26 cellular contexts compared by ENCODE assay signal in genomic region chr3:140338916-140339315, GRCh38.
DNase-seq lines count a peak whose midpoint lies in the region; ATAC-seq, FAIRE-seq and TF ChIP-seq lines count a peak whose summit lies in the region.
"Had no signal": no experiment of that assay in that cellular context is flagged by ENCODE, and none has a peak within 500 bp of the region (broad histone marks: within the 10 kb centered on the region; RNA-seq: fewer than 3 reads in every experiment).

No MANE protein-coding gene starts in this region.

- H2BK5ac ChIP-seq in H1 (ENCODE audit: low read depth, low read length): 0 out of 2 replicates have a peak overlapping the region, but pooled peaks have one; percentile 22
- H2BK5ac ChIP-seq in trophoblast cell (ENCODE audit: low read depth, low read length, poor library complexity): no peak overlapping the region

- no peak for FAIRE-seq in H1 (lab: Jason Lieb, UNC)
- FAIRE-seq: A549, D721Med, G401.6, GM12891, GM18507 had no signal

- peak overlapping the region; percentile 93 for H4K91ac ChIP-seq in H1 (replicated peaks; ENCODE audit: insufficient read length, low read length)
- no peak overlapping the region for H4K91ac ChIP-seq in trophoblast cell (ENCODE audit: low read depth, low read length)

- H3K79me1 ChIP-seq in H1 (ENCODE audit: low read depth, low read length) (no peaks in the 10 kb centered on the region), trophoblast cell (ENCODE audit: low read length) (no peaks in the 10 kb centered on the region)

- H3K14ac ChIP-seq in H1 (ENCODE audit: insufficient read length) (no peak overlapping the region), trophoblast cell (ENCODE audit: low read length) (no peak overlapping the region)

- H3K36me3 ChIP-seq in H1 (ENCODE audit: control insufficient read depth in 2 of 4, insufficient read depth in 4 of 4, low read length in 3 of 4) (no peaks in the 10 kb centered on the region), trophoblast cell (ENCODE audit: control insufficient read depth in 1 of 2, insufficient read depth in 2 of 2, low read length in 2 of 2) (peaks cover 0 to 3% of the 10 kb centered on the region in 2 experiments)
- H3K36me3 ChIP-seq: BLaER1 treated with 17β-estradiol and CSF1 and Interleukin-3, amounts not matched to agents 10 nM and 100 nM had no signal

- H2BK15ac ChIP-seq in H1 (ENCODE audit: low read length): no peak overlapping the region

- H4K12ac ChIP-seq in trophoblast cell (ENCODE audit: low read depth, low read length): no peak overlapping the region

- H3K23ac ChIP-seq in H1 (ENCODE audit: insufficient read length) (no peak overlapping the region), trophoblast cell (ENCODE audit: low read length) (no peak overlapping the region)

- H3K79me2 ChIP-seq in H1 (ENCODE audit: control insufficient read depth in 1 of 2, insufficient read depth in 2 of 2, low read length in 2 of 2) (no peaks in the 10 kb centered on the region), trophoblast cell (ENCODE audit: control insufficient read depth, insufficient read depth, low read length, poor library complexity) (no peaks in the 10 kb centered on the region)

- H2BK12ac ChIP-seq in H1 (ENCODE audit: low read depth, low read length) (peak overlapping the region; percentile 91; the same call in 1 of the 2 replicates), trophoblast cell (ENCODE audit: low read length) (no peak overlapping the region)

- H3K4me2 ChIP-seq in H1 (ENCODE audit: insufficient read depth in 1 of 2, low read depth in 2 of 2, low read length in 2 of 2): no peak overlapping the region
- H3K4me2 ChIP-seq in trophoblast cell (ENCODE audit: low read length): no peak overlapping the region
- H3K4me2 ChIP-seq: A549; BLaER1 treated with 17β-estradiol and CSF1 and Interleukin-3, amounts not matched to agents 10 nM and 100 nM had no signal

- H4K5ac ChIP-seq in H1 (ENCODE audit: insufficient read length, low read depth, low read length): no peak overlapping the region

- TF ChIP-seq RAD21 in H1 (IDR thresholded peaks at IDR 0.05 in 1 of 2, conservative IDR thresholded peaks at IDR 0.05 in 1 of 2; ENCODE audit: low read depth in 2 of 2, low read length in 2 of 2): no peak

- H3K4me1 ChIP-seq in H1 (replicated peaks in 1 of 4; ENCODE audit: control insufficient read depth in 3 of 4, insufficient read depth in 4 of 4, low read length in 3 of 4) (peaks cover 5 to 16% (median 15%) of the 10 kb centered on the region in 4 experiments), trophoblast cell (ENCODE audit: control insufficient read depth in 1 of 2, insufficient read depth in 2 of 2, low read length in 2 of 2) (no peaks in the 10 kb centered on the region)
- H3K4me1 ChIP-seq: A549; BLaER1 treated with 17β-estradiol and CSF1 and Interleukin-3, amounts not matched to agents 10 nM and 100 nM; Caco-2 had no signal

- no peaks in the 10 kb centered on the region for H3K23me2 ChIP-seq in H1 (ENCODE audit: low read depth, low read length)

- H2AK5ac ChIP-seq in H1 (ENCODE audit: low read depth, low read length): no peak overlapping the region
- no peak overlapping the region for H2AK5ac ChIP-seq in trophoblast cell (ENCODE audit: low read length)

- 0 out of 2 replicates have a peak overlapping the region, but pooled peaks have one; percentile 66 for H2BK20ac ChIP-seq in H1 (ENCODE audit: low read length)

- H3K27me3 ChIP-seq in H1 (replicated peaks in 1 of 4; ENCODE audit: control insufficient read depth in 3 of 4, extremely low read depth in 1 of 4, insufficient read depth in 3 of 4, low read length in 3 of 4): no peaks in the 10 kb centered on the region
- H3K27me3 ChIP-seq in trophoblast cell (ENCODE audit: insufficient read depth, low read length): no peaks in the 10 kb centered on the region
- H3K27me3 ChIP-seq: BLaER1 treated with 17β-estradiol and CSF1 and Interleukin-3, amounts not matched to agents 10 nM and 100 nM had no signal

- TF ChIP-seq CTCF in H1 (IDR thresholded peaks at IDR 0.05; ENCODE audit: control extremely low read depth in 1 of 3, insufficient read depth in 1 of 3, low read depth in 1 of 3, low read length in 3 of 3): no peak

- no peaks in the 10 kb centered on the region for H3K9me3 ChIP-seq in H1 (ENCODE audit: insufficient read depth in 2 of 2, low read depth in 1 of 2, low read length in 1 of 2)
- H3K9me3 ChIP-seq in trophoblast cell (ENCODE audit: insufficient read depth, low read depth, low read length): no peaks in the 10 kb centered on the region
- H3K9me3 ChIP-seq: A549; BLaER1 treated with 17β-estradiol and CSF1 and Interleukin-3, amounts not matched to agents 10 nM and 100 nM; Caco-2 had no signal

- H4K8ac ChIP-seq in H1 (ENCODE audit: extremely low read depth, insufficient read depth, low read length) (no peak overlapping the region; the same call in 1 of the 2 replicates), trophoblast cell (ENCODE audit: low read depth, low read length) (no peak overlapping the region)

- H3K4me3 ChIP-seq in H1 (ENCODE audit: extremely low read depth in 1 of 4, insufficient read depth in 2 of 4, low read depth in 3 of 4, low read length in 4 of 4) (no peak overlapping the region), trophoblast cell (ENCODE audit: low read depth, low read length) (no peak overlapping the region)
- H3K4me3 ChIP-seq: A549; BLaER1 treated with 17β-estradiol and CSF1 and Interleukin-3, amounts not matched to agents 10 nM and 100 nM had no signal

- H4K20me1 ChIP-seq in H1 (replicated peaks in 1 of 2; ENCODE audit: control insufficient read depth in 1 of 2, insufficient read depth in 2 of 2, low read length in 2 of 2): no peaks in the 10 kb centered on the region
- H4K20me1 ChIP-seq: BLaER1 treated with 17β-estradiol and CSF1 and Interleukin-3, amounts not matched to agents 10 nM and 100 nM had no signal

- POLR2A ChIA-PET in H1 (lab: Charles Lee; ENCODE audit: partially characterized antibody): no interaction called here

- H2AFZ ChIP-seq in H1 (ENCODE audit: low read length) (no peak overlapping the region), trophoblast cell (ENCODE audit: insufficient read depth, low read length, poor library complexity) (no peak overlapping the region)

- ATAC-seq in HG03521 (IDR thresholded peaks at IDR 0.05; ENCODE audit: unreplicated experiment): no peak
- no peak for ATAC-seq in HG03139 (IDR thresholded peaks at IDR 0.05; ENCODE audit: unreplicated experiment)
- ATAC-seq: A549; CD8-positive, alpha-beta T cell had no signal

- TF ChIP-seq POLR2A in H1 (IDR thresholded peaks at IDR 0.05; ENCODE audit: control extremely low read depth in 1 of 2, low read depth in 2 of 2, low read length in 2 of 2): no peak

- DNase-seq in G401 (ENCODE audit: low spot score) (peak; percentile 23), cerebellar cortex (ENCODE audit: low spot score) (peak; percentile 8), H1 (ENCODE audit: low read depth in 1 of 2, low spot score in 2 of 2) (no peak), trophoblast cell (peak; percentile 63 to 84)
- no peak for DNase-seq in activated naive CD4-positive, alpha-beta T cell treated with anti-CD3 and anti-CD28 coated beads, Interleukin-2, amount 50 U/mL, for 16 hours
- DNase-seq: AML-193; Caco-2; Calu3; CD4-positive, alpha-beta T cell; CD8-positive, alpha-beta T cell; DMS153; DMS53; DMS79; DND-41; EL; GF-D8 had no signal

- 75% methylated on average over 6 of the region's 6 CpGs; no CpG with 5 or more reads in 1 of the 2 experiments for WGBS in H1 (ENCODE audit: extremely low coverage in 1 of 2, insufficient coverage in 1 of 2, insufficient read length in 1 of 2, insufficient replicate concordance in 2 of 2, low coverage in 1 of 2, low lambda C conversion rate in 2 of 2, missing lambda C conversion rate in 1 of 2), 2 experiments
- no CpG with 5 or more reads among the region's 6 CpGs for whole genome bisulfite sequencing in trophoblast cell (ENCODE audit: extremely low coverage, insufficient coverage, insufficient read length)

- H3K56ac ChIP-seq in H1 (replicated peaks; ENCODE audit: insufficient read length, low read depth, low read length): no peak overlapping the region

- H2BK120ac ChIP-seq in H1 (replicated peaks; ENCODE audit: low read depth, low read length): no peak overlapping the region
- H2BK120ac ChIP-seq in trophoblast cell (ENCODE audit: insufficient read depth, low read length, poor library complexity): no peak overlapping the region

- H3K9ac ChIP-seq in H1 (replicated peaks in 1 of 4; ENCODE audit: extremely low read depth in 1 of 4, low read depth in 3 of 4, low read length in 3 of 4) (no peak overlapping the region), trophoblast cell (ENCODE audit: low read length) (peak overlapping the region; percentile 36)
- H3K9ac ChIP-seq: BLaER1 treated with 17β-estradiol and CSF1 and Interleukin-3, amounts not matched to agents 10 nM and 100 nM had no signal

- TF ChIP-seq EP300 in H1 (IDR thresholded peaks at IDR 0.05; ENCODE audit: borderline replicate concordance in 1 of 2, low read depth in 2 of 2, low read length in 2 of 2): no peak

- CTCF ChIA-PET in H1 (lab: Charles Lee; ENCODE audit: partially characterized antibody): interaction anchor here (2.7 kb wide), 1 partner anchor 63 kb away, joined by 9 read pairs; no protein-coding TSS in a partner anchor

- no peak overlapping the region for H3K4ac ChIP-seq in H1 (replicated peaks; ENCODE audit: insufficient read length, low read depth, low read length)
- no peak overlapping the region for H3K4ac ChIP-seq in trophoblast cell (ENCODE audit: low read depth, low read length)

- H3K27ac ChIP-seq in H1 (ENCODE audit: low read depth, low read length): no peak overlapping the region
- no peak overlapping the region for H3K27ac ChIP-seq in trophoblast cell (ENCODE audit: low read depth, low read length)
- H3K27ac ChIP-seq: 22Rv1; A549; BLaER1 treated with 17β-estradiol and CSF1 and Interleukin-3, amounts not matched to agents 10 nM and 100 nM; C4-2B had no signal

- in situ Hi-C loops in G401 (cut with HindIII; ENCODE audit: low sequenced_read_pairs): no loop called here

- 0 out of 2 replicates have a peak overlapping the region, but pooled peaks have one; percentile 21 for H3K18ac ChIP-seq in H1 (ENCODE audit: extremely low read depth, low read length)
- no peak overlapping the region for H3K18ac ChIP-seq in trophoblast cell (ENCODE audit: low read length)

TF ChIP-seq in H1, 55 proteins besides CTCF, POLR2A, EP300 and RAD21:
- TF ChIP-seq NANOG (IDR thresholded peaks at IDR 0.05; ENCODE audit: insufficient read depth, low read depth, low read length, poor library complexity, severe bottlenecking): no peak
- no peak for TF ChIP-seq KDM4A (IDR thresholded peaks at IDR 0.05; ENCODE audit: low read depth, low read length, severe bottlenecking)
- no peak for TF ChIP-seq TBP (IDR thresholded peaks at IDR 0.05; ENCODE audit: low read depth, low read length)
- TF ChIP-seq ASH2L (IDR thresholded peaks at IDR 0.05; ENCODE audit: low read length): no peak
- TF ChIP-seq SIRT6 (IDR thresholded peaks at IDR 0.05; ENCODE audit: low read length): no peak
- no peak for TF ChIP-seq SAP30 (IDR thresholded peaks at IDR 0.05; ENCODE audit: insufficient read depth, insufficient replicate concordance, low read length)

Comparison
In these comparisons a context has a peak if more than half of its experiments do, and no peak if none do; other contexts are left out.
1. DNase-seq: peak in G401 (single experiment), cerebellar cortex (single experiment) and trophoblast cell (2 of 2); none in H1 (0 of 2) and activated naive CD4-positive, alpha-beta T cell treated with anti-CD3 and anti-CD28 coated beads, Interleukin-2, amount 50 U/mL, for 16 hours (single experiment).